Comparison of ENCODE assay signal across 23 cellular contexts in genomic region chr15:63072023-63072650, GRCh38. TPM values are rescaled to one million over a fixed set of nuclear protein-coding genes. Genes with fewer than 3 reads are reported as not detected.
DNase-seq lines count a peak whose midpoint lies in the region; ATAC-seq, FAIRE-seq and TF ChIP-seq lines count a peak whose summit lies in the region.
"Had no signal": no experiment of that assay in that cellular context is flagged by ENCODE, and none has a peak within 500 bp of the region (broad histone marks: within the 10 kb centered on the region; RNA-seq: fewer than 3 reads in every experiment).

No MANE protein-coding gene starts in this region.

- no peaks in the 10 kb centered on the region for H3K9me3 ChIP-seq in uterus
- H3K9me3 ChIP-seq in kidney (ENCODE audit: control insufficient read depth in 1 of 2, low read length in 2 of 2) = no peaks in the 10 kb centered on the region
- H3K9me3 ChIP-seq: adrenal gland, Caco-2, SJSA1 had no signal

- peak overlapping the region; percentile 40 to 83 for H3K27ac ChIP-seq in uterus
- no peak overlapping the region for H3K27ac ChIP-seq in kidney (ENCODE audit: low read depth in 2 of 2, low read length in 2 of 2)
- H3K27ac ChIP-seq: adrenal gland, HL-60, PC-9, SJSA1, skin epidermis had no signal

- no peak overlapping the region for H3K9ac ChIP-seq in kidney (ENCODE audit: low read length in 2 of 2)

- H3K27me3 ChIP-seq in uterus = no peaks in the 10 kb centered on the region
- H3K27me3 ChIP-seq: adrenal gland, SJSA1 had no signal

- H3K4me1 ChIP-seq in uterus (no peaks in the 10 kb centered on the region), kidney (ENCODE audit: control insufficient read depth in 1 of 2, insufficient read depth in 1 of 2, low read depth in 1 of 2, low read length in 2 of 2) (peaks cover 0 to 3% of the 10 kb centered on the region in 2 donors)

- intact Hi-C loops in uterus (cut with DNase I; ENCODE audit: low total_unique reads) = no loop called here
- intact Hi-C loops in kidney (cut with DNase I) = no loop called here

- TF ChIP-seq CTCF in uterus (IDR thresholded peaks at IDR 0.05) (no peak), kidney (IDR thresholded peaks at IDR 0.05; ENCODE audit: borderline replicate concordance, extremely low read depth, insufficient read depth) (no peak)

- no peaks in the 10 kb centered on the region for H3K36me3 ChIP-seq in uterus
- H3K36me3 ChIP-seq in kidney (ENCODE audit: control insufficient read depth in 1 of 2, insufficient read depth in 2 of 2, low read length in 2 of 2) = peaks cover 4 to 22% of the 10 kb centered on the region in 2 donors

- no peak for ATAC-seq in GM18498 (IDR thresholded peaks at IDR 0.05; ENCODE audit: unreplicated experiment)
- ATAC-seq: esophagus mucosa; stimulated activated naive CD8-positive, alpha-beta T cell treated with anti-CD3 and anti-CD28 coated beads, Interleukin-15, amount 100 ng/mL, for 72 hours had no signal

- DNase-seq in NCI-H510A treated with DMSO at 0.1 percent for 48 hours (lab: John Stamatoyannopoulos, UW) (peak; percentile 10), NCI-H510A (lab: John Stamatoyannopoulos, UW) (no peak), RCC 7860 (ENCODE audit: low spot score) (peak; percentile 5), glomerular visceral epithelial cell (ENCODE audit: extremely low spot score) (peak; percentile 26), uterus (no peak), RKO (ENCODE audit: low spot score) (no peak), kidney (no peak)
- DNase-seq: activated CD4-positive, alpha-beta memory T cell treated with anti-CD3 and anti-CD28 coated beads, Interleukin-2, amount 10 ng/mL, durations not matched to agents 7 days and 5 days; activated gamma-delta T cell treated with Interleukin-2 at 50 U/mL for 16 hours; adrenal gland; Caco-2; GDM1; naive B cell; NCI-H1436; PC-9; stimulated activated CD4-positive, alpha-beta T cell treated with anti-CD3 and anti-CD28 coated beads, Interleukin-2, amount 100 ng/mL, for 48 hours; stimulated activated naive CD8-positive, alpha-beta T cell treated with anti-CD3 and anti-CD28 coated beads, Interleukin-15, amount 100 ng/mL, for 72 hours; T-helper 2 cell had no signal

- FAIRE-seq in RCC 7860 (lab: Jason Lieb, UNC) = no peak
- no peak for FAIRE-seq in kidney (lab: Jason Lieb, UNC)

- no peak for TF ChIP-seq POLR2A in uterus (IDR thresholded peaks at IDR 0.05)

- no peak overlapping the region for H3K4me3 ChIP-seq in uterus
- H3K4me3 ChIP-seq in kidney (ENCODE audit: low read length in 2 of 2) = no peak overlapping the region
- H3K4me3 ChIP-seq: adrenal gland, PC-9, SJSA1, skin epidermis had no signal

RNA-seq across cellular contexts. Expression of gene TPM1, which starts 29.6 kb away (rescaled TPM):
- total RNA-seq in uterus (1,000 to 10,000 TPM in 2 of 4 donors, 100 to 1,000 TPM in 2; 622 to 1,998 (median 1,003) TPM), kidney (473 TPM)
- 252 TPM for polyA plus RNA-seq in kidney (ENCODE audit: insufficient read depth, low read depth, low replicate concordance)

RNA-seq across cellular contexts. Expression of gene LACTB, which starts 49.5 kb away (rescaled TPM):
- 10 to 100 TPM in 2 of 4 donors, 1 to 10 TPM in 2; 7.9 to 13.6 (median 9.6) TPM for total RNA-seq in uterus
- 17.6 TPM for total RNA-seq in kidney
- polyA plus RNA-seq in kidney (ENCODE audit: insufficient read depth, low read depth, low replicate concordance) = 16.8 TPM

Comparison
In these comparisons a context has a peak if more than half of its experiments do, and no peak if none do; other contexts are left out.
1. DNase-seq: peak in NCI-H510A treated with DMSO at 0.1 percent for 48 hours (single experiment), RCC 7860 (single experiment) and glomerular visceral epithelial cell (single experiment); none in NCI-H510A (single experiment), uterus (0 of 2), RKO (single experiment) and kidney (single experiment).
2. H3K27ac ChIP-seq: peak in uterus (2 of 2); none in kidney (0 of 2).